Comparison of ENCODE assay signal across 1 cellular context in genomic region chr12:42213954-42214426, GRCh38.
A peak's percentile ranks its signal among the peaks of the same experiment; 100 is the strongest.
TF ChIP-seq lines count a peak whose summit lies in the region.

No MANE protein-coding gene starts in this region.

TF ChIP-seq in HEK293, 187 proteins besides CTCF, POLR2A, EP300 and RAD21 (continued from another document and continues in another):
- TF ChIP-seq ZNF621 (tag by site-specific recombination; IDR thresholded peaks at IDR 0.05) (no peak), ZNF2 (tag by site-specific recombination; IDR thresholded peaks at IDR 0.05) (peak; percentile 73; the same call in 1 of the 2 replicates), ZSCAN23 (tag by site-specific recombination; IDR thresholded peaks at IDR 0.05) (no peak), ZNF221 (tag by site-specific recombination; IDR thresholded peaks at IDR 0.05; ENCODE audit: borderline replicate concordance) (no peak), INSM2 (tag by site-specific recombination; IDR thresholded peaks at IDR 0.05) (no peak), SCRT1 (tag by site-specific recombination; IDR thresholded peaks at IDR 0.05; ENCODE audit: borderline replicate concordance) (peak; percentile 47; the same call in 1 of the 2 replicates), ZNF157 (tag by site-specific recombination; IDR thresholded peaks at IDR 0.05) (no peak), ZNF501 (tag by site-specific recombination; IDR thresholded peaks at IDR 0.05) (peak; percentile 69; the same call in 1 of the 2 replicates), ZNF48 (tag by site-specific recombination; IDR thresholded peaks at IDR 0.05) (no peak), MZF1 (tag by site-specific recombination; IDR thresholded peaks at IDR 0.05; ENCODE audit: borderline replicate concordance) (no peak; the same call in 1 of the 2 replicates), ZNF391 (tag by site-specific recombination; IDR thresholded peaks at IDR 0.05; ENCODE audit: borderline replicate concordance, low read depth) (no peak), ZNF707 (tag by site-specific recombination; IDR thresholded peaks at IDR 0.05) (no peak), ZNF248 (tag by site-specific recombination; IDR thresholded peaks at IDR 0.05) (no peak), EGR2 (tag by site-specific recombination; IDR thresholded peaks at IDR 0.05; ENCODE audit: low read depth) (no peak), TSHZ1 (tag by site-specific recombination; IDR thresholded peaks at IDR 0.05; ENCODE audit: borderline replicate concordance) (peak; percentile 43; the same call in 1 of the 2 replicates), ZNF148 (tag by site-specific recombination; IDR thresholded peaks at IDR 0.05; ENCODE audit: borderline replicate concordance) (no peak), ZNF843 (tag by site-specific recombination; IDR thresholded peaks at IDR 0.05) (peak; percentile 92), ZNF292 (tag by site-specific recombination; IDR thresholded peaks at IDR 0.05; ENCODE audit: borderline replicate concordance, low read depth) (no peak), ZNF561 (tag by site-specific recombination; IDR thresholded peaks at IDR 0.05; ENCODE audit: borderline replicate concordance) (no peak), ZNF629 (tag by site-specific recombination; IDR thresholded peaks at IDR 0.05) (0 out of 2 replicates have a peak, but pooled peaks have one; percentile 8), GLI2 (tag by site-specific recombination; IDR thresholded peaks at IDR 0.05; ENCODE audit: borderline replicate concordance, low read depth) (no peak), ZNF677 (tag by site-specific recombination; IDR thresholded peaks at IDR 0.05) (no peak), SP7 (tag by site-specific recombination; IDR thresholded peaks at IDR 0.05) (peak; percentile 65), ATF2 (tag by site-specific recombination; IDR thresholded peaks at IDR 0.05; ENCODE audit: low read depth) (no peak), ZSCAN16 (tag by site-specific recombination; IDR thresholded peaks at IDR 0.05) (no peak), WT1 (tag by site-specific recombination; IDR thresholded peaks at IDR 0.05) (peak; percentile 41; the same call in 1 of the 2 replicates), ZNF404 (tag by site-specific recombination; IDR thresholded peaks at IDR 0.05) (no peak), ZNF394 (tag by site-specific recombination; IDR thresholded peaks at IDR 0.05; ENCODE audit: borderline replicate concordance) (no peak), ZNF530 (tag by site-specific recombination; IDR thresholded peaks at IDR 0.05; ENCODE audit: low read depth) (no peak), ZSCAN30 (tag by site-specific recombination; IDR thresholded peaks at IDR 0.05) (0 out of 2 replicates have a peak, but pooled peaks have one; percentile 20), HOXA7 (CRISPR knock-in tag; IDR thresholded peaks at IDR 0.05; ENCODE audit: borderline replicate concordance) (no peak), MYNN (tag by site-specific recombination; IDR thresholded peaks at IDR 0.05; ENCODE audit: borderline replicate concordance) (no peak)
- TF ChIP-seq, protein P1, sequence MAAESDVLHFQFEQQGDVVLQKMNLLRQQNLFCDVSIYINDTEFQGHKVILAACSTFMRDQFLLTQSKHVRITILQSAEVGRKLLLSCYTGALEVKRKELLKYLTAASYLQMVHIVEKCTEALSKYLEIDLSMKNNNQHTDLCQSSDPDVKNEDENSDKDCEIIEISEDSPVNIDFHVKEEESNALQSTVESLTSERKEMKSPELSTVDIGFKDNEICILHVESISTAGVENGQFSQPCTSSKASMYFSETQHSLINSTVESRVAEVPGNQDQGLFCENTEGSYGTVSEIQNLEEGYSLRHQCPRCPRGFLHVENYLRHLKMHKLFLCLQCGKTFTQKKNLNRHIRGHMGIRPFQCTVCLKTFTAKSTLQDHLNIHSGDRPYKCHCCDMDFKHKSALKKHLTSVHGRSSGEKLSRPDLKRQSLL (tag by site-specific recombination; IDR thresholded peaks at IDR 0.05): no peak
- TF ChIP-seq, protein P2, sequence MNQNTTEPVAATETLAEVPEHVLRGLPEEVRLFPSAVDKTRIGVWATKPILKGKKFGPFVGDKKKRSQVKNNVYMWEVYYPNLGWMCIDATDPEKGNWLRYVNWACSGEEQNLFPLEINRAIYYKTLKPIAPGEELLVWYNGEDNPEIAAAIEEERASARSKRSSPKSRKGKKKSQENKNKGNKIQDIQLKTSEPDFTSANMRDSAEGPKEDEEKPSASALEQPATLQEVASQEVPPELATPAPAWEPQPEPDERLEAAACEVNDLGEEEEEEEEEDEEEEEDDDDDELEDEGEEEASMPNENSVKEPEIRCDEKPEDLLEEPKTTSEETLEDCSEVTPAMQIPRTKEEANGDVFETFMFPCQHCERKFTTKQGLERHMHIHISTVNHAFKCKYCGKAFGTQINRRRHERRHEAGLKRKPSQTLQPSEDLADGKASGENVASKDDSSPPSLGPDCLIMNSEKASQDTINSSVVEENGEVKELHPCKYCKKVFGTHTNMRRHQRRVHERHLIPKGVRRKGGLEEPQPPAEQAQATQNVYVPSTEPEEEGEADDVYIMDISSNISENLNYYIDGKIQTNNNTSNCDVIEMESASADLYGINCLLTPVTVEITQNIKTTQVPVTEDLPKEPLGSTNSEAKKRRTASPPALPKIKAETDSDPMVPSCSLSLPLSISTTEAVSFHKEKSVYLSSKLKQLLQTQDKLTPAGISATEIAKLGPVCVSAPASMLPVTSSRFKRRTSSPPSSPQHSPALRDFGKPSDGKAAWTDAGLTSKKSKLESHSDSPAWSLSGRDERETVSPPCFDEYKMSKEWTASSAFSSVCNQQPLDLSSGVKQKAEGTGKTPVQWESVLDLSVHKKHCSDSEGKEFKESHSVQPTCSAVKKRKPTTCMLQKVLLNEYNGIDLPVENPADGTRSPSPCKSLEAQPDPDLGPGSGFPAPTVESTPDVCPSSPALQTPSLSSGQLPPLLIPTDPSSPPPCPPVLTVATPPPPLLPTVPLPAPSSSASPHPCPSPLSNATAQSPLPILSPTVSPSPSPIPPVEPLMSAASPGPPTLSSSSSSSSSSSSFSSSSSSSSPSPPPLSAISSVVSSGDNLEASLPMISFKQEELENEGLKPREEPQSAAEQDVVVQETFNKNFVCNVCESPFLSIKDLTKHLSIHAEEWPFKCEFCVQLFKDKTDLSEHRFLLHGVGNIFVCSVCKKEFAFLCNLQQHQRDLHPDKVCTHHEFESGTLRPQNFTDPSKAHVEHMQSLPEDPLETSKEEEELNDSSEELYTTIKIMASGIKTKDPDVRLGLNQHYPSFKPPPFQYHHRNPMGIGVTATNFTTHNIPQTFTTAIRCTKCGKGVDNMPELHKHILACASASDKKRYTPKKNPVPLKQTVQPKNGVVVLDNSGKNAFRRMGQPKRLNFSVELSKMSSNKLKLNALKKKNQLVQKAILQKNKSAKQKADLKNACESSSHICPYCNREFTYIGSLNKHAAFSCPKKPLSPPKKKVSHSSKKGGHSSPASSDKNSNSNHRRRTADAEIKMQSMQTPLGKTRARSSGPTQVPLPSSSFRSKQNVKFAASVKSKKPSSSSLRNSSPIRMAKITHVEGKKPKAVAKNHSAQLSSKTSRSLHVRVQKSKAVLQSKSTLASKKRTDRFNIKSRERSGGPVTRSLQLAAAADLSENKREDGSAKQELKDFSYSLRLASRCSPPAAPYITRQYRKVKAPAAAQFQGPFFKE (tag by site-specific recombination; IDR thresholded peaks at IDR 0.05; ENCODE audit: borderline replicate concordance): no peak
- TF ChIP-seq, protein P3, sequence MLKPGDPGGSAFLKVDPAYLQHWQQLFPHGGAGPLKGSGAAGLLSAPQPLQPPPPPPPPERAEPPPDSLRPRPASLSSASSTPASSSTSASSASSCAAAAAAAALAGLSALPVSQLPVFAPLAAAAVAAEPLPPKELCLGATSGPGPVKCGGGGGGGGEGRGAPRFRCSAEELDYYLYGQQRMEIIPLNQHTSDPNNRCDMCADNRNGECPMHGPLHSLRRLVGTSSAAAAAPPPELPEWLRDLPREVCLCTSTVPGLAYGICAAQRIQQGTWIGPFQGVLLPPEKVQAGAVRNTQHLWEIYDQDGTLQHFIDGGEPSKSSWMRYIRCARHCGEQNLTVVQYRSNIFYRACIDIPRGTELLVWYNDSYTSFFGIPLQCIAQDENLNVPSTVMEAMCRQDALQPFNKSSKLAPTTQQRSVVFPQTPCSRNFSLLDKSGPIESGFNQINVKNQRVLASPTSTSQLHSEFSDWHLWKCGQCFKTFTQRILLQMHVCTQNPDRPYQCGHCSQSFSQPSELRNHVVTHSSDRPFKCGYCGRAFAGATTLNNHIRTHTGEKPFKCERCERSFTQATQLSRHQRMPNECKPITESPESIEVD (tag by site-specific recombination; IDR thresholded peaks at IDR 0.05): peak; percentile 88
- TF ChIP-seq, protein P4, sequence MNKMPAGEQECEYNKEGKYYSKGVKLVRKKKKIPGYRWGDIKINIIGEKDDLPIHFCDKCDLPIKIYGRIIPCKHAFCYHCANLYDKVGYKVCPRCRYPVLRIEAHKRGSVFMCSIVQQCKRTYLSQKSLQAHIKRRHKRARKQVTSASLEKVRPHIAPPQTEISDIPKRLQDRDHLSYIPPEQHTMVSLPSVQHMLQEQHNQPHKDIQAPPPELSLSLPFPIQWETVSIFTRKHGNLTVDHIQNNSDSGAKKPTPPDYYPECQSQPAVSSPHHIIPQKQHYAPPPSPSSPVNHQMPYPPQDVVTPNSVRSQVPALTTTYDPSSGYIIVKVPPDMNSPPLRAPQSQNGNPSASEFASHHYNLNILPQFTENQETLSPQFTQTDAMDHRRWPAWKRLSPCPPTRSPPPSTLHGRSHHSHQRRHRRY (tag by site-specific recombination; IDR thresholded peaks at IDR 0.05): no peak
- TF ChIP-seq, protein P5, sequence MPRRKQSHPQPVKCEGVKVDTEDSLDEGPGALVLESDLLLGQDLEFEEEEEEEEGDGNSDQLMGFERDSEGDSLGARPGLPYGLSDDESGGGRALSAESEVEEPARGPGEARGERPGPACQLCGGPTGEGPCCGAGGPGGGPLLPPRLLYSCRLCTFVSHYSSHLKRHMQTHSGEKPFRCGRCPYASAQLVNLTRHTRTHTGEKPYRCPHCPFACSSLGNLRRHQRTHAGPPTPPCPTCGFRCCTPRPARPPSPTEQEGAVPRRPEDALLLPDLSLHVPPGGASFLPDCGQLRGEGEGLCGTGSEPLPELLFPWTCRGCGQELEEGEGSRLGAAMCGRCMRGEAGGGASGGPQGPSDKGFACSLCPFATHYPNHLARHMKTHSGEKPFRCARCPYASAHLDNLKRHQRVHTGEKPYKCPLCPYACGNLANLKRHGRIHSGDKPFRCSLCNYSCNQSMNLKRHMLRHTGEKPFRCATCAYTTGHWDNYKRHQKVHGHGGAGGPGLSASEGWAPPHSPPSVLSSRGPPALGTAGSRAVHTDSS (tag by site-specific recombination; IDR thresholded peaks at IDR 0.05): peak; percentile 89
